ENCODE assay signal across 1 cellular context in the genomic region with DNA sequence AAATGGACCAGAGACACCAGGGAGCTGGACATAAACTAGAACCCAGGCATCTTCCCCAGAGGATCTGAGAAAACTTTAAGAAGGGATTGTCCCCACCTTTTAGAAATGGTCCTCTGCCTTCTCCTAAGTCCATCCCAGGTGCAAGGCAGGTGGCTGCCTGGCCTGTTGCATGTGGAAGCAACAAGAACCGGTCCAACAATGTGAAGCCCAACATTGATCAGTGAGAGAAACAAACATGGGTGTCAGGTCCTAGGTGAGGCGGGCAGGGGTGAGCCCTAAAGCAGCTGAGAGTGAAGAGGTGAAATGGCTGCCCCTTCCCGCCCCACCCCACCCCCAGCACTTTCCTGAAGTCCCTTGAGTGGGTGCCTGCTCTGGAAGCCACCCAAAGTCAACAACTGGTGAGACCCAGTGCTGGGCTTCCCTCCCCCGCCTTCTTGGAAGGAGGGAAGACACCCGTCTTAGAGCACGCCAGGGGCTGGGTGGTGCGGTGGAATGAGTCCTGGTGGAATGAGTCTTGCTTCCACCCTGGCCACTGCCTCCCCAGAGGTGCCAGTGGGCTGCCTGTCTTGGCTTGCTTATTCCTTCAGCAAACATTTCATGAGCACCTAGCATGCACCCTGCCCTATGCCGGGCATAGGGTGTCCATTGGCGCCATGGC.
TF ChIP-seq lines count a peak whose summit lies in the region.

No MANE protein-coding gene starts in this region.

TF ChIP-seq in liver, 16 proteins besides CTCF, POLR2A, EP300 and RAD21 (continued from another document):
- TF ChIP-seq, protein P1, sequence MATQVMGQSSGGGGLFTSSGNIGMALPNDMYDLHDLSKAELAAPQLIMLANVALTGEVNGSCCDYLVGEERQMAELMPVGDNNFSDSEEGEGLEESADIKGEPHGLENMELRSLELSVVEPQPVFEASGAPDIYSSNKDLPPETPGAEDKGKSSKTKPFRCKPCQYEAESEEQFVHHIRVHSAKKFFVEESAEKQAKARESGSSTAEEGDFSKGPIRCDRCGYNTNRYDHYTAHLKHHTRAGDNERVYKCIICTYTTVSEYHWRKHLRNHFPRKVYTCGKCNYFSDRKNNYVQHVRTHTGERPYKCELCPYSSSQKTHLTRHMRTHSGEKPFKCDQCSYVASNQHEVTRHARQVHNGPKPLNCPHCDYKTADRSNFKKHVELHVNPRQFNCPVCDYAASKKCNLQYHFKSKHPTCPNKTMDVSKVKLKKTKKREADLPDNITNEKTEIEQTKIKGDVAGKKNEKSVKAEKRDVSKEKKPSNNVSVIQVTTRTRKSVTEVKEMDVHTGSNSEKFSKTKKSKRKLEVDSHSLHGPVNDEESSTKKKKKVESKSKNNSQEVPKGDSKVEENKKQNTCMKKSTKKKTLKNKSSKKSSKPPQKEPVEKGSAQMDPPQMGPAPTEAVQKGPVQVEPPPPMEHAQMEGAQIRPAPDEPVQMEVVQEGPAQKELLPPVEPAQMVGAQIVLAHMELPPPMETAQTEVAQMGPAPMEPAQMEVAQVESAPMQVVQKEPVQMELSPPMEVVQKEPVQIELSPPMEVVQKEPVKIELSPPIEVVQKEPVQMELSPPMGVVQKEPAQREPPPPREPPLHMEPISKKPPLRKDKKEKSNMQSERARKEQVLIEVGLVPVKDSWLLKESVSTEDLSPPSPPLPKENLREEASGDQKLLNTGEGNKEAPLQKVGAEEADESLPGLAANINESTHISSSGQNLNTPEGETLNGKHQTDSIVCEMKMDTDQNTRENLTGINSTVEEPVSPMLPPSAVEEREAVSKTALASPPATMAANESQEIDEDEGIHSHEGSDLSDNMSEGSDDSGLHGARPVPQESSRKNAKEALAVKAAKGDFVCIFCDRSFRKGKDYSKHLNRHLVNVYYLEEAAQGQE (IDR thresholded peaks at IDR 0.05), result no peak
- TF ChIP-seq NR2F2 (IDR thresholded peaks at IDR 0.05), result no peak
- TF ChIP-seq EGR1 (IDR thresholded peaks at IDR 0.05; ENCODE audit: low read depth in 2 of 2), result no peak
- TF ChIP-seq HNF4A (conservative IDR thresholded peaks at IDR 0.05), result no peak
- TF ChIP-seq FOXA1 (IDR thresholded peaks at IDR 0.05), result no peak
- TF ChIP-seq SP1 (IDR thresholded peaks at IDR 0.05), result no peak
